29 cellular contexts compared by ENCODE assay signal in genomic region chr6:10051283-10051682, GRCh38.
DNase-seq lines count a peak whose midpoint lies in the region; TF ChIP-seq lines count a peak whose summit lies in the region.
"Had no signal": no experiment of that assay in that cellular context is flagged by ENCODE, and none has a peak within 500 bp of the region (broad histone marks: within the 10 kb centered on the region; RNA-seq: fewer than 3 reads in every experiment).

No MANE protein-coding gene starts in this region.

- POLR2A ChIA-PET in HEK293 (lab: Yijun Ruan, JAX) = interaction anchor here (1.3 kb wide), 1 partner anchor 23 kb away, joined by 3 read pairs; no protein-coding TSS in a partner anchor

- H3K4me1 Mint-ChIP-seq in chondrocyte (ENCODE audit: low read depth) = no peaks in the 10 kb centered on the region
- H3K4me1 Mint-ChIP-seq: B cell; CD14-positive monocyte; CD4-positive, alpha-beta memory T cell; CD4-positive, CD25-positive, alpha-beta regulatory T cell; CD8-positive, alpha-beta memory T cell had no signal

- TF ChIP-seq CTCF in HEK293 (tag by site-specific recombination; IDR thresholded peaks at IDR 0.05) (no peak), chondrocyte (IDR thresholded peaks at IDR 0.05) (no peak)

- no peak overlapping the region for H3K4me3 Mint-ChIP-seq in chondrocyte (ENCODE audit: unreplicated experiment)
- H3K4me3 Mint-ChIP-seq: B cell; CD14-positive monocyte; CD4-positive, alpha-beta memory T cell; CD4-positive, alpha-beta T cell; CD4-positive, CD25-positive, alpha-beta regulatory T cell; CD8-positive, alpha-beta memory T cell; CD8-positive, alpha-beta T cell had no signal

- no peaks in the 10 kb centered on the region for H3K36me3 ChIP-seq in HEK293 (ENCODE audit: control insufficient read depth in 2 of 2, insufficient read depth in 1 of 2, low read length in 2 of 2)
- H3K36me3 ChIP-seq: BE2C; BLaER1; BLaER1 treated with 17β-estradiol and CSF1 and Interleukin-3, amounts not matched to agents 10 nM and 100 nM had no signal

- no peaks in the 10 kb centered on the region for H3K9me3 ChIP-seq in HEK293 (ENCODE audit: control insufficient read depth, insufficient read depth, low read depth, low read length)
- H3K9me3 ChIP-seq: BE2C, BLaER1, Caco-2 had no signal

- H3K36me3 Mint-ChIP-seq in chondrocyte (ENCODE audit: low read depth) = peaks cover 8% of the 10 kb centered on the region
- H3K36me3 Mint-ChIP-seq: CD14-positive monocyte; CD4-positive, alpha-beta memory T cell; CD4-positive, CD25-positive, alpha-beta regulatory T cell; CD8-positive, alpha-beta memory T cell; CD8-positive, alpha-beta T cell had no signal

- no peaks in the 10 kb centered on the region for H3K4me1 ChIP-seq in HEK293 (ENCODE audit: control insufficient read depth, insufficient read depth, low read length)
- H3K4me1 ChIP-seq: BE2C; BLaER1; BLaER1 treated with 17β-estradiol and CSF1 and Interleukin-3, amounts not matched to agents 10 nM and 100 nM had no signal

- no peak overlapping the region for H3K27ac ChIP-seq in HEK293 (ENCODE audit: extremely low read depth, low read depth, low read length)
- H3K27ac ChIP-seq: 22Rv1; A549; BLaER1; BLaER1 treated with 17β-estradiol and CSF1 and Interleukin-3, amounts not matched to agents 10 nM and 100 nM; C4-2B had no signal

- H3K27ac Mint-ChIP-seq in chondrocyte (ENCODE audit: unreplicated experiment) = no peak overlapping the region
- H3K27ac Mint-ChIP-seq: B cell; CD14-positive monocyte; CD4-positive, alpha-beta memory T cell; CD4-positive, alpha-beta T cell; CD4-positive, CD25-positive, alpha-beta regulatory T cell; CD8-positive, alpha-beta memory T cell; CD8-positive, alpha-beta T cell had no signal

- DNase-seq in chondrocyte (ENCODE audit: low spot score) = no peak
- DNase-seq: 8988T; ACHN; AML-193; BE2C; C1 segment of cervical spinal cord; Caco-2; Calu3; CD4-positive, alpha-beta memory T cell; CD4-positive, alpha-beta T cell; CD4-positive, CD25-positive, alpha-beta regulatory T cell; CD8-positive, alpha-beta memory T cell; CD8-positive, alpha-beta T cell; COR-L47; DMS 273 treated with DMSO at 0.1 percent for 48 hours; DMS153; DMS53; DMS79; DMS79 treated with DMSO at 0.1 percent for 48 hours; DND-41; EL had no signal

- peaks cover 32% of the 10 kb centered on the region for H3K9me3 Mint-ChIP-seq in chondrocyte (ENCODE audit: low read depth)

- no peak overlapping the region for H3K4me3 ChIP-seq in HEK293 (ENCODE audit: low read depth, low read length)
- H3K4me3 ChIP-seq: A549; BLaER1; BLaER1 treated with 17β-estradiol and CSF1 and Interleukin-3, amounts not matched to agents 10 nM and 100 nM had no signal

- H3K27me3 Mint-ChIP-seq in chondrocyte (ENCODE audit: low read depth) = no peaks in the 10 kb centered on the region
- H3K27me3 Mint-ChIP-seq: B cell; CD4-positive, alpha-beta memory T cell; CD4-positive, alpha-beta T cell; CD4-positive, CD25-positive, alpha-beta regulatory T cell had no signal

- CTCF ChIA-PET in HEK293 (lab: Yijun Ruan, JAX) = interaction anchor here (1.2 kb wide), 1 partner anchor 12 kb away, joined by 8 read pairs; no protein-coding TSS in a partner anchor

TF ChIP-seq in HEK293, 187 proteins besides CTCF, POLR2A, EP300 and RAD21:
- TF ChIP-seq ZNF133 (tag by site-specific recombination; IDR thresholded peaks at IDR 0.05) (no peak), SETDB1 (IDR thresholded peaks at IDR 0.05; ENCODE audit: insufficient read length, low read length) (peak; percentile 93)
TF ChIP-seq in HEK293: peak in this region for 1.
